Comparison of ENCODE assay signal across 13 cellular contexts in genomic region chr1:81437649-81438048, GRCh38.
DNase-seq lines count a peak whose midpoint lies in the region; ATAC-seq and TF ChIP-seq lines count a peak whose summit lies in the region.
"Had no signal": no experiment of that assay in that cellular context is flagged by ENCODE, and none has a peak within 500 bp of the region (broad histone marks: within the 10 kb centered on the region; RNA-seq: fewer than 3 reads in every experiment).

No MANE protein-coding gene starts in this region.

- H3K27ac ChIP-seq in endodermal cell (ENCODE audit: low read depth, low read length), result no peak overlapping the region
- H3K27ac ChIP-seq: lower lobe of right lung, upper lobe of right lung had no signal

- no peaks in the 10 kb centered on the region for H3K9me3 ChIP-seq in endodermal cell (ENCODE audit: control insufficient read depth, low read length)
- H3K9me3 ChIP-seq: lower lobe of right lung, upper lobe of right lung had no signal

- DNase-seq in endodermal cell, result no peak
- DNase-seq in NCI-H510A (lab: John Stamatoyannopoulos, UW), result no peak
- DNase-seq in RPMI8226, result no peak
- DNase-seq in islet precursor cell, result no peak
- DNase-seq in NCI-H82 treated with DMSO at 0.1 percent for 48 hours (lab: John Stamatoyannopoulos, UW; ENCODE audit: unreplicated experiment), result no peak
- DNase-seq: activated CD4-positive, CD25-positive, alpha-beta regulatory T cell treated with anti-CD3 and anti-CD28 coated beads, Interleukin-2, amount 50 U/mL, for 72 hours; central memory CD4-positive, alpha-beta T cell; lower lobe of right lung; NCI-H2081; upper lobe of right lung had no signal

- no peak for TF ChIP-seq CTCF in endodermal cell (conservative IDR thresholded peaks at IDR 0.05)

- H3K9ac ChIP-seq in endodermal cell (ENCODE audit: extremely low read depth, low read length, poor library complexity, severe bottlenecking), result no peak overlapping the region

- no peaks in the 10 kb centered on the region for H3K36me3 ChIP-seq in endodermal cell (ENCODE audit: control insufficient read depth, insufficient read depth, low read length)
- H3K36me3 ChIP-seq: lower lobe of right lung, upper lobe of right lung had no signal

- peaks cover 7% of the 10 kb centered on the region for H3K9me3 Mint-ChIP-seq in endodermal cell

- H3K4me1 ChIP-seq in endodermal cell (ENCODE audit: control insufficient read depth, insufficient read depth, low read length), result peaks cover 5% of the 10 kb centered on the region
- H3K4me1 ChIP-seq: lower lobe of right lung, upper lobe of right lung had no signal

- H3K36me3 Mint-ChIP-seq in endodermal cell (ENCODE audit: low read depth), result no peaks in the 10 kb centered on the region

- peak overlapping the region; percentile 36 for H3K27ac Mint-ChIP-seq in endodermal cell

- H3K27me3 ChIP-seq in endodermal cell (ENCODE audit: control insufficient read depth, insufficient read depth, low read length, poor library complexity, severe bottlenecking), result no peaks in the 10 kb centered on the region
- H3K27me3 ChIP-seq: upper lobe of right lung had no signal

- H3K27me3 Mint-ChIP-seq in endodermal cell (ENCODE audit: insufficient read depth), result no peaks in the 10 kb centered on the region

- H3K4me3 Mint-ChIP-seq in endodermal cell, result no peak overlapping the region

- no peak overlapping the region for H3K4me3 ChIP-seq in endodermal cell (ENCODE audit: low read length)
- H3K4me3 ChIP-seq: lower lobe of right lung, upper lobe of right lung had no signal

- ATAC-seq in GM18508 (IDR thresholded peaks at IDR 0.05; ENCODE audit: insufficient read depth, unreplicated experiment), result peak; percentile 69
- peak; percentile 92 for ATAC-seq in GM21360 (IDR thresholded peaks at IDR 0.05; ENCODE audit: unreplicated experiment)
- peak; percentile 55 for ATAC-seq in HG03064 (IDR thresholded peaks at IDR 0.05; ENCODE audit: low read depth, unreplicated experiment)
- ATAC-seq: lower lobe of right lung, upper lobe of right lung had no signal

- WGBS in endodermal cell (ENCODE audit: insufficient coverage in 1 of 2, insufficient read length in 1 of 2), 2 experiments, result 71 to 81% methylated on average over 2 to 3 of the region's 3 CpGs

- H3K4me1 Mint-ChIP-seq in endodermal cell, result peaks cover 27% of the 10 kb centered on the region
